In the genomic region with DNA sequence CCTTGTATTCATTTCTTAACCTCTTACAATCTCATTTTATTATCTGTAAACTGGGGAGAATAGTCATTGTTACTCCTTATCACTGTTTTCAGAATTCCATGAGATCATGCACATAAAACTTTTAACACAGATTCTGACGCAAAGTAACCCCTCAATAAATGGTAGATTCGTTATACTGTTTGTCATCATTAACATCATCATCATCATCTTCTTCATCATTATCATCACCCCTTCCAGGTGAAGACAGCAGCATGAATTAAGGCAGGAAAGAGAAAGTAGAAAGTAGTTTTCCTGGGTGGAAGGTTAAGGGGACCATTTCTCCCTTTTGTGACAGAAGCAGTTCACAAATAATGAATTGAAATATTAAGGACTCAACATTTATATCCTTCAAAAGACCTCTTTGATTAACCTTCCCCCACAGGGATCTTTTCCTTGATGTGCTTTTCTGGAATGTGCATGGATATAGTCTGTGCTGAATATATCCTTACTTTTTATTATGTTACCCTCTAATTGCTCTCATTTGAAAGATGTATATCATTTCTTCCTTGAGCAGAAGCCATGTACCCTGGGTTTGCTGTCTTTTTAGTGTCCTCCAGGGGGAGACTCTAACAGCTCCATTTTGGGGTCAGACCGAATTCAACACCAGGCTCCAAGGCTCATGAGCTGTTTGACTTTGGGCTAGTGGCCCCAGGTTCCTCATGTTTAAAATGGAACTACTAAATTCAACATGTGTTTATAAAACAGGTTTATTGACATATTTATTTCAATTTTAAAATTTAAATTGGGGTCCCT, we compare ENCODE assay signal across 14 cellular contexts.
DNase-seq lines count a peak whose midpoint lies in the region; ATAC-seq and TF ChIP-seq lines count a peak whose summit lies in the region.
"Had no signal": no experiment of that assay in that cellular context is flagged by ENCODE, and none has a peak within 500 bp of the region (broad histone marks: within the 10 kb centered on the region; RNA-seq: fewer than 3 reads in every experiment).

No MANE protein-coding gene starts in this region.

- H3K9ac ChIP-seq in H9 (ENCODE audit: extremely low read depth, insufficient read length, low read length): no peak overlapping the region

- H4K5ac ChIP-seq in H9 (ENCODE audit: insufficient read length, low read depth, low read length): no peak overlapping the region

- H3K9me2 ChIP-seq in hepatocyte (replicated peaks; ENCODE audit: insufficient read depth): no peaks in the 10 kb centered on the region

- no peak overlapping the region for H3K27ac Mint-ChIP-seq in H9

- H3K4me3 Mint-ChIP-seq in H9: no peak overlapping the region

- H3K27me3 ChIP-seq in H9 (ENCODE audit: insufficient read depth, low read length): no peaks in the 10 kb centered on the region
- H3K27me3 ChIP-seq in RWPE2 (ENCODE audit: insufficient read depth, poor library complexity, severe bottlenecking): no peaks in the 10 kb centered on the region
- no peaks in the 10 kb centered on the region for H3K27me3 ChIP-seq in hepatocyte
- H3K27me3 ChIP-seq: dorsolateral prefrontal cortex had no signal

- no peak overlapping the region for H3K27ac ChIP-seq in H9 (ENCODE audit: insufficient read length, low read depth, low read length)
- no peak overlapping the region for H3K27ac ChIP-seq in RWPE2 (ENCODE audit: poor library complexity, severe bottlenecking)
- no peak overlapping the region for H3K27ac ChIP-seq in hepatocyte
- H3K27ac ChIP-seq: dorsolateral prefrontal cortex had no signal

- no peak overlapping the region for H2BK15ac ChIP-seq in H9 (ENCODE audit: low read depth, low read length)

- H3K9me3 ChIP-seq in H9 (ENCODE audit: control insufficient read depth, low read depth, low read length) (no peaks in the 10 kb centered on the region), RWPE2 (ENCODE audit: severe bottlenecking) (no peaks in the 10 kb centered on the region), hepatocyte (ENCODE audit: low read depth) (no peaks in the 10 kb centered on the region)

- peaks cover 0 to 12% (median 5%) of the 10 kb centered on the region in 3 experiments; a peak in 3 of 7 replicates for H3K36me3 Mint-ChIP-seq in H9 (ENCODE audit: insufficient read depth in 1 of 3, low read depth in 3 of 3)

- no peak overlapping the region for H3K14ac ChIP-seq in H9 (ENCODE audit: insufficient read depth, low read length)

- H4K8ac ChIP-seq in H9 (replicated peaks; ENCODE audit: insufficient read length, low read depth, low read length): no peak overlapping the region

- peaks cover 3 to 5% of the 10 kb centered on the region in 2 experiments; a peak in 3 of 5 replicates for H3K9me3 Mint-ChIP-seq in H9

- H3K23ac ChIP-seq in H9 (ENCODE audit: insufficient read length, low read depth, low read length): no peak overlapping the region

- TF ChIP-seq CTCF in AG09319 (IDR thresholded peaks at IDR 0.05; ENCODE audit: low read depth, low read length) (peak; percentile 21), H9 (conservative IDR thresholded peaks at IDR 0.05) (peak; percentile 81), RWPE2 (IDR thresholded peaks at IDR 0.05; ENCODE audit: poor library complexity, severe bottlenecking) (peak; percentile 55), hepatocyte (IDR thresholded peaks at IDR 0.05; ENCODE audit: poor library complexity) (peak; percentile 12)

- H2BK5ac ChIP-seq in H9 (ENCODE audit: insufficient read length, low read length): no peak overlapping the region

- H3T11ph ChIP-seq in H9 (ENCODE audit: low read length): no peak overlapping the region

- H2AK5ac ChIP-seq in H9 (ENCODE audit: insufficient read length, low read length): no peak overlapping the region

- no peaks in the 10 kb centered on the region for H3K23me2 ChIP-seq in H9 (ENCODE audit: insufficient read length, low read depth, low read length, poor library complexity, severe bottlenecking)

- H2BK120ac ChIP-seq in H9 (ENCODE audit: low read depth, low read length, poor library complexity, severe bottlenecking): no peak overlapping the region

- no peak for ATAC-seq in RWPE2 (ENCODE audit: low read depth)
- no peak for ATAC-seq in HG02884 (IDR thresholded peaks at IDR 0.05; ENCODE audit: unreplicated experiment)
- ATAC-seq: left cardiac atrium had no signal

- no peak for DNase-seq in AG09319 (ENCODE audit: extremely low read depth, low read depth)
- peak; percentile 36 for DNase-seq in H9
- no peak for DNase-seq in RWPE2 (ENCODE audit: low spot score)
- DNase-seq in hepatocyte (ENCODE audit: low spot score): no peak
- no peak for DNase-seq in DMS153 treated with DMSO at 0.1 percent for 48 hours (lab: John Stamatoyannopoulos, UW; ENCODE audit: unreplicated experiment)
- DNase-seq in nucleus accumbens (lab: John Stamatoyannopoulos, UW): no peak
- no peak for DNase-seq in stimulated activated CD4-positive, alpha-beta T cell treated with anti-CD3 and anti-CD28 coated beads, Interleukin-2, amount 100 ng/mL, for 48 hours
- DNase-seq: activated T-cell treated with anti-CD3 and anti-CD28 coated beads for 4 hours, DND-41, dorsolateral prefrontal cortex, left cardiac atrium, NCI-H187, SW 1271 had no signal

- H2BK20ac ChIP-seq in H9 (ENCODE audit: low read depth, low read length, poor library complexity, severe bottlenecking): no peak overlapping the region

- H3K4me1 Mint-ChIP-seq in H9: no peaks in the 10 kb centered on the region

- H3K4me3 ChIP-seq in RWPE2 (ENCODE audit: severe bottlenecking): no peak overlapping the region
- no peak overlapping the region for H3K4me3 ChIP-seq in hepatocyte
- H3K4me3 ChIP-seq: dorsolateral prefrontal cortex had no signal

- no peak overlapping the region for H4K91ac ChIP-seq in H9 (ENCODE audit: insufficient read length, low read depth, low read length)

- H3K18ac ChIP-seq in H9 (ENCODE audit: insufficient read length, low read depth, low read length): no peak overlapping the region

- H3K27me3 Mint-ChIP-seq in H9 (ENCODE audit: low read depth): no peaks in the 10 kb centered on the region

- H3K79me1 ChIP-seq in H9 (ENCODE audit: insufficient read depth, low read depth, low read length, poor library complexity, severe bottlenecking): no peaks in the 10 kb centered on the region

- H4K20me1 ChIP-seq in H9 (ENCODE audit: control insufficient read depth, insufficient read depth, insufficient read length): no peaks in the 10 kb centered on the region
- H4K20me1 ChIP-seq in hepatocyte (ENCODE audit: insufficient read depth, poor library complexity, severe bottlenecking): no peaks in the 10 kb centered on the region

- H3K4ac ChIP-seq in H9 (ENCODE audit: low read depth, low read length): no peak overlapping the region

- no peaks in the 10 kb centered on the region for H3K79me2 ChIP-seq in H9 (ENCODE audit: insufficient read depth, low read length)
- no peaks in the 10 kb centered on the region for H3K79me2 ChIP-seq in hepatocyte

- H2AFZ ChIP-seq in H9 (ENCODE audit: low read length) (no peak overlapping the region), hepatocyte (no peak overlapping the region)

- H3K36me3 ChIP-seq in RWPE2 (ENCODE audit: low read depth) (no peaks in the 10 kb centered on the region), hepatocyte (replicated peaks; ENCODE audit: insufficient read depth, low read depth) (no peaks in the 10 kb centered on the region)

- H3K4me2 ChIP-seq in H9 (ENCODE audit: insufficient read depth, insufficient read length, low read length): no peak overlapping the region
- no peak overlapping the region for H3K4me2 ChIP-seq in hepatocyte

- H3K56ac ChIP-seq in H9 (ENCODE audit: insufficient read length, low read depth, low read length): no peak overlapping the region

- no peak overlapping the region for H2BK12ac ChIP-seq in H9 (ENCODE audit: insufficient read length, low read depth, low read length)

- H3K4me1 ChIP-seq in H9 (ENCODE audit: insufficient read depth, low read length) (no peaks in the 10 kb centered on the region), RWPE2 (ENCODE audit: insufficient read depth, poor library complexity, severe bottlenecking) (no peaks in the 10 kb centered on the region), hepatocyte (ENCODE audit: insufficient read depth) (no peaks in the 10 kb centered on the region)

- WGBS in H9 (ENCODE audit: extremely low coverage, insufficient read length, low lambda C conversion rate): no CpG with 5 or more reads among the region's 3 CpGs
- 71% methylated on average over 3 of the region's 3 CpGs for WGBS in hepatocyte (ENCODE audit: low lambda C conversion rate, missing lambda C conversion rate)

Comparison
In these comparisons a context has a peak if more than half of its experiments do, and no peak if none do; other contexts are left out.
1. CTCF ChIP-seq: peak in every context shown above with its lines; median percentile 81 in H9; 55 in RWPE2; 21 in AG09319; 12 in hepatocyte.